ENCODE assay signal across 8 cellular contexts in genomic region chr19:35436477-35437141, GRCh38. TPM values are rescaled to one million over a fixed set of nuclear protein-coding genes. Genes with fewer than 3 reads are reported as not detected.
DNase-seq lines count a peak whose midpoint lies in the region; ATAC-seq and TF ChIP-seq lines count a peak whose summit lies in the region.

No MANE protein-coding gene starts in this region.

- DNase-seq in GM06990 (ENCODE audit: extremely low read depth, insufficient read length) (no peak), NOMO-1 (lab: John Stamatoyannopoulos, UW; ENCODE audit: unreplicated experiment in 2 of 2) (peak; percentile 64 to 90), choroid plexus epithelial cell (ENCODE audit: low read depth) (peak; percentile 40), myocyte (ENCODE audit: low read depth) (peak; percentile 5), NCI-H82 (lab: John Stamatoyannopoulos, UW) (no peak)

- no peak for ATAC-seq in HG02870 (IDR thresholded peaks at IDR 0.05; ENCODE audit: unreplicated experiment)
- no peak for ATAC-seq in GM21786 (IDR thresholded peaks at IDR 0.05; ENCODE audit: unreplicated experiment)
- no peak for ATAC-seq in HG02571 (IDR thresholded peaks at IDR 0.05; ENCODE audit: unreplicated experiment)

- no peaks in the 10 kb centered on the region for H3K36me3 ChIP-seq in GM06990 (ENCODE audit: control insufficient read depth, insufficient read depth, low read length)

- H3K4me3 ChIP-seq in GM06990 (replicated peaks; ENCODE audit: low read depth, low read length) (0 out of 2 replicates have a peak overlapping the region, but pooled peaks have one; percentile 7), choroid plexus epithelial cell (ENCODE audit: low read depth, low read length) (no peak overlapping the region)

- no peak for TF ChIP-seq CTCF in GM06990 (IDR thresholded peaks at IDR 0.05; ENCODE audit: insufficient read depth, low read length, poor library complexity, severe bottlenecking)
- no peak for TF ChIP-seq CTCF in choroid plexus epithelial cell (conservative IDR thresholded peaks at IDR 0.05; ENCODE audit: low read depth, low read length)

- no peaks in the 10 kb centered on the region for H3K27me3 ChIP-seq in GM06990 (replicated peaks; ENCODE audit: control insufficient read depth, insufficient read depth, low read length)

RNA-seq across cellular contexts. Expression of gene FFAR2, which starts 11.4 kb away (rescaled TPM):
- total RNA-seq in myocyte = not detected in 2 replicates
- polyA plus RNA-seq in myocyte (2012) = not detected

RNA-seq across cellular contexts. Expression of gene KRTDAP, which starts 53.7 kb away (rescaled TPM):
- total RNA-seq in myocyte = not detected in 2 replicates
- polyA plus RNA-seq in myocyte (2012) = not detected

Comparison
In these comparisons a context has a peak if more than half of its experiments do, and no peak if none do; other contexts are left out.
1. DNase-seq: peak in NOMO-1 (2 of 2), choroid plexus epithelial cell (single experiment) and myocyte (single experiment); none in GM06990 (single experiment) and NCI-H82 (single experiment).